ENCODE assay signal across 31 cellular contexts in the genomic region with DNA sequence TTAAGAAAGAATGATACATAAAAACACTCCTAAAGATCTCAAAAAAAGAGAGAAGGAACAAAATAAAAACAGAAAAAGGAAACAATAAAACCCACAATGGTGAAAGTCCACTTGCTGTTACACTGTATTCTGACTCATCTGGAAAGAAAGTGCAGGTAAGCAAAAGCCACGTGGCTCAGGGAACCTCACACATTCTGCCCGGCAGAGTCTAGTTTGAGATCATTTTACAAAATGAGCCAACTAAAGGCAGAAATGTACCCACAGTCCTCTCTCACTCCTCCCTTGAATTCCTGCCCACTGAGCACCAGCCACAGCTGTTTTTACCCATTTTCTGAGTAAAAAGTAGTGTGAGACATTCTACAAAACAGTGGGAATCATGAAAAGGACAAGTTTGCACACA. TPM values are rescaled to one million over a fixed set of nuclear protein-coding genes. Genes with fewer than 3 reads are reported as not detected.
DNase-seq lines count a peak whose midpoint lies in the region; ATAC-seq and TF ChIP-seq lines count a peak whose summit lies in the region.
"Had no signal": no experiment of that assay in that cellular context is flagged by ENCODE, and none has a peak within 500 bp of the region (broad histone marks: within the 10 kb centered on the region; RNA-seq: fewer than 3 reads in every experiment).

No MANE protein-coding gene starts in this region.

- H3K4me1 ChIP-seq in cardiac muscle cell (ENCODE audit: low read depth), result peaks cover 63% of the 10 kb centered on the region
- H3K4me1 ChIP-seq in left ventricle myocardium inferior, result no peaks in the 10 kb centered on the region
- no peaks in the 10 kb centered on the region for H3K4me1 ChIP-seq in foreskin keratinocyte
- H3K4me1 ChIP-seq: A549, HAP-1, heart right ventricle, left lung had no signal

- TF ChIP-seq CTCF in cardiac muscle cell (IDR thresholded peaks at IDR 0.05; ENCODE audit: low read depth, low read length) (no peak), left ventricle myocardium inferior (IDR thresholded peaks at IDR 0.05; ENCODE audit: borderline replicate concordance) (no peak), foreskin keratinocyte (conservative IDR thresholded peaks at IDR 0.05) (no peak)

- no peak overlapping the region for H3K27ac Mint-ChIP-seq in activated CD4-positive, alpha-beta memory T cell treated with anti-CD3 and anti-CD28 coated beads for 36 hours
- H3K27ac Mint-ChIP-seq: activated naive CD4-positive, alpha-beta T cell treated with anti-CD3 and anti-CD28 coated beads, Interleukin-2, amount 50 U/mL, for 24 hours; CD8-positive, alpha-beta memory T cell; IgD-negative memory B cell; mesothelial cell of epicardium; naive thymus-derived CD8-positive, alpha-beta T cell; stimulated activated memory B cell treated with anti-CD40 and anti-IgM and Interleukin-4, amounts not matched to agents 10 μg/mL and 1 μg/mL and 100 μg/mL, for 72 hours; WTC11 had no signal

- H3K4me1 Mint-ChIP-seq in activated CD4-positive, alpha-beta memory T cell treated with anti-CD3 and anti-CD28 coated beads for 36 hours (ENCODE audit: low read depth), result no peaks in the 10 kb centered on the region
- H3K4me1 Mint-ChIP-seq: activated naive CD4-positive, alpha-beta T cell treated with anti-CD3 and anti-CD28 coated beads, Interleukin-2, amount 50 U/mL, for 24 hours; CD8-positive, alpha-beta memory T cell; central memory CD8-positive, alpha-beta T cell; IgD-negative memory B cell; stimulated activated memory B cell treated with anti-CD40 and anti-IgM and Interleukin-4, amounts not matched to agents 10 μg/mL and 1 μg/mL and 100 μg/mL, for 72 hours had no signal

- H3K9me3 Mint-ChIP-seq in activated CD4-positive, alpha-beta memory T cell treated with anti-CD3 and anti-CD28 coated beads for 36 hours, result no peaks in the 10 kb centered on the region
- H3K9me3 Mint-ChIP-seq: activated naive CD4-positive, alpha-beta T cell treated with anti-CD3 and anti-CD28 coated beads, Interleukin-2, amount 50 U/mL, for 24 hours; IgD-negative memory B cell; mesothelial cell of epicardium; WTC11 had no signal

- H3K36me3 ChIP-seq in cardiac muscle cell, result peaks cover 10% of the 10 kb centered on the region
- H3K36me3 ChIP-seq in left ventricle myocardium inferior, result no peaks in the 10 kb centered on the region
- H3K36me3 ChIP-seq: HAP-1, heart right ventricle, left lung had no signal

- intact Hi-C loops in left ventricle myocardium inferior (cut with micrococcal nuclease), result no loop called here
- intact Hi-C loops in activated CD4-positive, alpha-beta memory T cell treated with anti-CD3 and anti-CD28 coated beads for 36 hours (cut with micrococcal nuclease), result no loop called here

- ATAC-seq in foreskin keratinocyte, result peak; percentile 53
- no peak for ATAC-seq in HG03039 (IDR thresholded peaks at IDR 0.05; ENCODE audit: unreplicated experiment)
- ATAC-seq: A549; heart right ventricle; left lung; naive thymus-derived CD8-positive, alpha-beta T cell; stimulated activated memory B cell treated with anti-CD40 and anti-IgM and Interleukin-4, amounts not matched to agents 10 μg/mL and 1 μg/mL and 100 μg/mL, for 72 hours; WTC11 had no signal

- H3K27me3 Mint-ChIP-seq in activated CD4-positive, alpha-beta memory T cell treated with anti-CD3 and anti-CD28 coated beads for 36 hours, result no peaks in the 10 kb centered on the region
- H3K27me3 Mint-ChIP-seq: activated naive CD4-positive, alpha-beta T cell treated with anti-CD3 and anti-CD28 coated beads, Interleukin-2, amount 50 U/mL, for 24 hours; CD8-positive, alpha-beta memory T cell; central memory CD8-positive, alpha-beta T cell; IgD-negative memory B cell; naive thymus-derived CD8-positive, alpha-beta T cell; stimulated activated memory B cell treated with anti-CD40 and anti-IgM and Interleukin-4, amounts not matched to agents 10 μg/mL and 1 μg/mL and 100 μg/mL, for 72 hours had no signal

- DNase-seq in cardiac muscle cell (ENCODE audit: low read depth in 1 of 2, low spot score in 1 of 2), result no peak
- DNase-seq in left ventricle myocardium inferior, result no peak
- DNase-seq in NCI-H69 (lab: John Stamatoyannopoulos, UW), result peak; percentile 73
- peak; percentile 13 to 41 for DNase-seq in foreskin keratinocyte
- peak; percentile 46 for DNase-seq in superior temporal gyrus (ENCODE audit: extremely low spot score)
- DNase-seq in NCI-H1436 treated with DMSO at 0.1 percent for 48 hours (lab: John Stamatoyannopoulos, UW), result no peak
- no peak for DNase-seq in activated CD4-positive, alpha-beta memory T cell treated with anti-CD3 and anti-CD28 coated beads for 36 hours
- DNase-seq: activated CD4-positive, alpha-beta T cell treated with anti-CD3 and anti-CD28 coated beads, Interleukin-2, amount 50 U/mL, for 1 hour; CD8-positive, alpha-beta memory T cell; GDM1; heart right ventricle; left lung; naive thymus-derived CD8-positive, alpha-beta T cell; NCI-H1417 treated with DMSO at 0.1 percent for 48 hours; NCI-H2227 treated with DMSO at 0.1 percent for 48 hours; NCI-H82; Right ventricle myocardium superior; stimulated activated CD4-positive, alpha-beta T cell treated with anti-CD3 and anti-CD28 coated beads, Interleukin-4, amount 100 ng/mL, for 1 hour; T-helper 9 cell had no signal

- no peaks in the 10 kb centered on the region for H3K9me3 ChIP-seq in cardiac muscle cell (ENCODE audit: low read depth)
- H3K9me3 ChIP-seq in left ventricle myocardium inferior (replicated peaks), result no peaks in the 10 kb centered on the region
- H3K9me3 ChIP-seq: A549, HAP-1, heart right ventricle, left lung had no signal

- no peak overlapping the region for H3K4me3 Mint-ChIP-seq in activated CD4-positive, alpha-beta memory T cell treated with anti-CD3 and anti-CD28 coated beads for 36 hours
- H3K4me3 Mint-ChIP-seq: activated naive CD4-positive, alpha-beta T cell treated with anti-CD3 and anti-CD28 coated beads, Interleukin-2, amount 50 U/mL, for 24 hours; CD8-positive, alpha-beta memory T cell; central memory CD8-positive, alpha-beta T cell; IgD-negative memory B cell; mesothelial cell of epicardium; naive thymus-derived CD8-positive, alpha-beta T cell; stimulated activated memory B cell treated with anti-CD40 and anti-IgM and Interleukin-4, amounts not matched to agents 10 μg/mL and 1 μg/mL and 100 μg/mL, for 72 hours; WTC11 had no signal

- no peaks in the 10 kb centered on the region for H3K36me3 Mint-ChIP-seq in activated CD4-positive, alpha-beta memory T cell treated with anti-CD3 and anti-CD28 coated beads for 36 hours
- H3K36me3 Mint-ChIP-seq: activated naive CD4-positive, alpha-beta T cell treated with anti-CD3 and anti-CD28 coated beads, Interleukin-2, amount 50 U/mL, for 24 hours; CD8-positive, alpha-beta memory T cell; IgD-negative memory B cell; mesothelial cell of epicardium; naive thymus-derived CD8-positive, alpha-beta T cell; stimulated activated memory B cell treated with anti-CD40 and anti-IgM and Interleukin-4, amounts not matched to agents 10 μg/mL and 1 μg/mL and 100 μg/mL, for 72 hours; WTC11 had no signal

- peak overlapping the region; percentile 70 for H3K27ac ChIP-seq in cardiac muscle cell
- no peak overlapping the region for H3K27ac ChIP-seq in left ventricle myocardium inferior (replicated peaks)
- no peak overlapping the region for H3K27ac ChIP-seq in foreskin keratinocyte
- H3K27ac ChIP-seq: A549, heart right ventricle, left lung had no signal

- POLR2A ChIA-PET in activated CD4-positive, alpha-beta memory T cell treated with anti-CD3 and anti-CD28 coated beads for 36 hours (lab: Charles Lee), result no interaction called here

- H3K27me3 ChIP-seq in cardiac muscle cell (no peaks in the 10 kb centered on the region), left ventricle myocardium inferior (ENCODE audit: low read depth) (no peaks in the 10 kb centered on the region), foreskin keratinocyte (no peaks in the 10 kb centered on the region)
- H3K27me3 ChIP-seq: heart right ventricle, left lung had no signal

- H3K4me3 ChIP-seq in cardiac muscle cell, result no peak overlapping the region
- no peak overlapping the region for H3K4me3 ChIP-seq in left ventricle myocardium inferior
- H3K4me3 ChIP-seq: A549, HAP-1, heart right ventricle, left lung had no signal

- CTCF ChIA-PET in activated CD4-positive, alpha-beta memory T cell treated with anti-CD3 and anti-CD28 coated beads for 36 hours (lab: Charles Lee), result no interaction called here

RNA-seq across cellular contexts. Expression of a gene that starts 10.0 kb away (rescaled TPM):
- 76.4 and 89.2 TPM in 2 replicates for total RNA-seq in cardiac muscle cell
- polyA plus RNA-seq in cardiac muscle cell, result 39.5 and 56.7 TPM in 2 replicates
- total RNA-seq in left ventricle myocardium inferior, result 0.11 TPM
- not detected in 2 replicates for total RNA-seq in foreskin keratinocyte
- not detected in 2 replicates for polyA plus RNA-seq in foreskin keratinocyte
- total RNA-seq in activated CD4-positive, alpha-beta memory T cell treated with anti-CD3 and anti-CD28 coated beads for 36 hours, result not detected
- total RNA-seq: CD8-positive, alpha-beta memory T cell; dermis microvascular lymphatic vessel endothelial cell; left lung; naive thymus-derived CD8-positive, alpha-beta T cell; osteoblast; Right ventricle myocardium superior had no signal
- polyA plus RNA-seq: A549; CD8-positive, alpha-beta memory T cell; heart right ventricle; IgD-negative memory B cell; naive thymus-derived CD8-positive, alpha-beta T cell; urinary bladder had no signal

Comparison
In these comparisons a context has a peak if more than half of its experiments do, and no peak if none do; other contexts are left out.
1. RNA of a gene that starts 10.0 kb away (total RNA-seq): 76.4 to 89.2 TPM in cardiac muscle cell; 0.11 TPM in left ventricle myocardium inferior (single experiment), not detected in foreskin keratinocyte and not detected in activated CD4-positive, alpha-beta memory T cell treated with anti-CD3 and anti-CD28 coated beads for 36 hours; every median in the first group is over 10 times any median in the second.
2. DNase-seq: peak in NCI-H69 (single experiment), foreskin keratinocyte (2 of 2) and superior temporal gyrus (single experiment); none in cardiac muscle cell (0 of 2), left ventricle myocardium inferior (single experiment), NCI-H1436 treated with DMSO at 0.1 percent for 48 hours (single experiment) and activated CD4-positive, alpha-beta memory T cell treated with anti-CD3 and anti-CD28 coated beads for 36 hours (single experiment).